14 cellular contexts compared by ENCODE assay signal in genomic region chr16:11259288-11259621, GRCh38. TPM values are rescaled to one million over a fixed set of nuclear protein-coding genes. Genes with fewer than 3 reads are reported as not detected.
DNase-seq lines count a peak whose midpoint lies in the region; ATAC-seq and TF ChIP-seq lines count a peak whose summit lies in the region.
"Had no signal": no experiment of that assay in that cellular context is flagged by ENCODE, and none has a peak within 500 bp of the region (broad histone marks: within the 10 kb centered on the region; RNA-seq: fewer than 3 reads in every experiment).

No MANE protein-coding gene starts in this region.

- H3K9me3 ChIP-seq in KOPT-K1 (ENCODE audit: insufficient read depth, low read length, poor library complexity, severe bottlenecking), result no peaks in the 10 kb centered on the region
- no peaks in the 10 kb centered on the region for H3K9me3 ChIP-seq in spleen

- TF ChIP-seq CTCF in fibroblast of villous mesenchyme (IDR thresholded peaks at IDR 0.05; ENCODE audit: insufficient read depth, low read depth, low read length), result no peak
- TF ChIP-seq CTCF in spleen (IDR thresholded peaks at IDR 0.05 in 8 of 11, conservative IDR thresholded peaks at IDR 0.05 in 3 of 11), result no peak

- peaks cover 44% of the 10 kb centered on the region for H3K4me1 Mint-ChIP-seq in T-helper 1 cell treated with Interleukin-12 subunit alpha and Interleukin-12 subunit beta and Interleukin-4 antibody, amounts not matched to agents 30 μg/mL and 1 μg/mL, for 36 hours (ENCODE audit: low read depth)

- ATAC-seq in HG02840 (IDR thresholded peaks at IDR 0.05; ENCODE audit: low FRiP score, unreplicated experiment), result no peak
- no peak for ATAC-seq in HG03175 (IDR thresholded peaks at IDR 0.05; ENCODE audit: unreplicated experiment)

- H3K27ac ChIP-seq in KOPT-K1 (ENCODE audit: low read depth, low read length, poor library complexity, severe bottlenecking) (peak overlapping the region; percentile 45), spleen (peak overlapping the region in 7 of 8 donors; percentile 35 to 80 (median 60))

- peaks cover 22 to 62% (median 46%) of the 10 kb centered on the region in 6 donors for H3K4me1 ChIP-seq in spleen

- intact Hi-C loops in spleen (cut with DNase I; ENCODE audit: low total_unique reads) (loop anchor here (5.0 kb wide), 2 partner anchors 98 to 297 kb away; no protein-coding TSS in a partner anchor), head of caudate nucleus (cut with DNase I) (loop anchor here (5.0 kb wide), 1 partner anchor 292 kb away; no protein-coding TSS in a partner anchor)

- DNase-seq in T-helper 1 cell (no peak), fibroblast of villous mesenchyme (ENCODE audit: low read depth) (peak; percentile 68), spleen (no peak), head of caudate nucleus (no peak)
- DNase-seq: 8988T, cerebellar nuclear complex, NCI-H2171 treated with DMSO at 0.1 percent for 48 hours had no signal

- peaks cover 4% of the 10 kb centered on the region for H3K27me3 Mint-ChIP-seq in T-helper 1 cell treated with Interleukin-12 subunit alpha and Interleukin-12 subunit beta and Interleukin-4 antibody, amounts not matched to agents 30 μg/mL and 1 μg/mL, for 36 hours (ENCODE audit: low read depth)

- 35 to 56% (median 42%) methylated on average over 8 of the region's 8 CpGs for WGBS in spleen, 5 donors

- H3K36me3 ChIP-seq in KOPT-K1 (ENCODE audit: insufficient read depth, low read length) (peaks cover 14% of the 10 kb centered on the region), spleen (peaks cover 0 to 10% (median 0%) of the 10 kb centered on the region in 6 donors)

- H3K4me3 ChIP-seq in fibroblast of villous mesenchyme (ENCODE audit: low read depth, low read length), result no peak overlapping the region
- H3K4me3 ChIP-seq in spleen, result peak overlapping the region in 1 of 8 donors; percentile 54

- H3K4me3 Mint-ChIP-seq in T-helper 1 cell treated with Interleukin-12 subunit alpha and Interleukin-12 subunit beta and Interleukin-4 antibody, amounts not matched to agents 30 μg/mL and 1 μg/mL, for 36 hours, result peak overlapping the region; percentile 59

- no peaks in the 10 kb centered on the region for H3K9me3 Mint-ChIP-seq in T-helper 1 cell treated with Interleukin-12 subunit alpha and Interleukin-12 subunit beta and Interleukin-4 antibody, amounts not matched to agents 30 μg/mL and 1 μg/mL, for 36 hours

- peak in 1 of 3 donors; percentile 16 for TF ChIP-seq POLR2A in spleen (IDR thresholded peaks at IDR 0.05)

- peak overlapping the region; percentile 0 for H3K27ac Mint-ChIP-seq in T-helper 1 cell treated with Interleukin-12 subunit alpha and Interleukin-12 subunit beta and Interleukin-4 antibody, amounts not matched to agents 30 μg/mL and 1 μg/mL, for 36 hours

- H3K27me3 ChIP-seq in spleen (replicated peaks in 1 of 7), result peaks cover 0 to 8% (median 0%) of the 10 kb centered on the region in 7 donors

- H3K36me3 Mint-ChIP-seq in T-helper 1 cell treated with Interleukin-12 subunit alpha and Interleukin-12 subunit beta and Interleukin-4 antibody, amounts not matched to agents 30 μg/mL and 1 μg/mL, for 36 hours (ENCODE audit: low read depth), result peaks cover 8% of the 10 kb centered on the region

RNA-seq across cellular contexts. Expression of gene SOCS1, which starts 3.3 kb away (rescaled TPM):
- 18.4 and 29.4 TPM in 2 replicates for total RNA-seq in fibroblast of villous mesenchyme
- total RNA-seq in spleen, result 10 to 100 TPM in 6 of 7 donors, 1 to 10 TPM in 1; 7.7 to 50.8 (median 24.0) TPM
- polyA plus RNA-seq in spleen, result 10 to 100 TPM; 17.0 to 43.3 (median 19.6) TPM
- total RNA-seq: occipital lobe had no signal

RNA-seq across cellular contexts. Expression of gene TNP2, which starts 9.9 kb away (rescaled TPM):
- total RNA-seq in fibroblast of villous mesenchyme (not detected in 2 replicates), spleen (not detected)
- not detected for polyA plus RNA-seq in spleen
- total RNA-seq: Daoy, occipital lobe had no signal
- polyA plus RNA-seq: keratinocyte had no signal

RNA-seq across cellular contexts. Expression of gene PRM3, which starts 14.2 kb away (rescaled TPM):
- total RNA-seq in fibroblast of villous mesenchyme (not detected in 2 replicates), spleen (not detected)
- polyA plus RNA-seq in spleen, result not detected
- total RNA-seq: Daoy, occipital lobe had no signal
- polyA plus RNA-seq: keratinocyte had no signal

RNA-seq across cellular contexts. Expression of gene PRM2, which starts 17.0 kb away (rescaled TPM):
- total RNA-seq in fibroblast of villous mesenchyme (not detected in 2 replicates), spleen (not detected)
- not detected for polyA plus RNA-seq in spleen
- total RNA-seq: Daoy, occipital lobe had no signal
- polyA plus RNA-seq: keratinocyte had no signal

RNA-seq across cellular contexts. Expression of gene PRM1, which starts 21.9 kb away (rescaled TPM):
- total RNA-seq in fibroblast of villous mesenchyme (not detected in 2 replicates), spleen (not detected)
- polyA plus RNA-seq in spleen, result not detected
- total RNA-seq: Daoy, occipital lobe had no signal
- polyA plus RNA-seq: keratinocyte had no signal
